In the genomic region with DNA sequence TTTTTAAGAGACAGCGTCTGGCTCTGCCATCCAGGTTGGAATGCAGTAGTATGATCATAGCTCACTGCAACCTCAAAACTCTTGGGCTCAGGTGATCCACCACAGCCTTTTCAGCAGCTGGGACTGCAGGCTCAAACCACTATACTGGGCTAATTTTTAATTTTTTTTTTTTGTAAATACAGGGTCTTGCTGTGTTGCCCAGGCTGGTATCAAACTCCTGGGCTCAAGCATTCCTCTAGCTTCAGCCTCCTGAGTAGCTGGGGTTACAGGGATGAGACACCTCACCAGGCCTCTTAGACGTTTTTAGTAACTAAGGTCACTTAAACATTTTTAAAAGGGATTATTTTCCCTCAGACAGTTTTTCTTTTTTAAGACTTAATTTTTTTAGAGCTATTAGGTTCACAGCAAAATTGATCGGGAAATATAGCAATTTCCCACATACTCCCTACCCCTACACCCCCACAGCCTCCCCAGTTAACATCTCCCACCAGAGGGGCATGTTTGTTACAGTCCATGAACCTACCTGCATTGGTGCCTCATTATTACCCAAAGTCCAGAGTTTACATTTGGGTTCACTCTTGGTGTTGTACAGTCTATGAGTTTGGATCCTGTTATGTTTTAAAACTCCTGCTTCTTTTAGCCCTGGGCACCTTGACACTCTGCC, we compare ENCODE assay signal across 12 cellular contexts. TPM values are rescaled to one million over a fixed set of nuclear protein-coding genes. Genes with fewer than 3 reads are reported as not detected.
DNase-seq lines count a peak whose midpoint lies in the region; ATAC-seq and TF ChIP-seq lines count a peak whose summit lies in the region.
"Had no signal": no experiment of that assay in that cellular context is flagged by ENCODE, and none has a peak within 500 bp of the region (broad histone marks: within the 10 kb centered on the region; RNA-seq: fewer than 3 reads in every experiment).

No MANE protein-coding gene starts in this region.

- CTCF ChIA-PET in activated B cell treated with CpG ODN at 0.5 μM for 24 hours (lab: Charles Lee) = interaction anchor here (1.3 to 1.5 kb wide), 2 partner anchors 58 to 98 kb away, joined by 3 to 6 read pairs; no protein-coding TSS in a partner anchor

- H3K36me3 ChIP-seq in iPS-20b (ENCODE audit: insufficient read depth, low read depth, low read length) (peaks cover 18% of the 10 kb centered on the region; the same call in 1 of the 2 replicates), stomach smooth muscle (ENCODE audit: control insufficient read depth in 2 of 2, insufficient read depth in 2 of 2, low read length in 2 of 2) (peaks cover 0 to 5% of the 10 kb centered on the region in 2 donors)

- H3K4me1 ChIP-seq in iPS-20b (ENCODE audit: insufficient read depth, low read length) = peaks cover 35% of the 10 kb centered on the region
- H3K4me1 ChIP-seq in stomach smooth muscle (ENCODE audit: control insufficient read depth, insufficient read depth, low read length) = peaks cover 48% of the 10 kb centered on the region

- no peaks in the 10 kb centered on the region for H3K27me3 Mint-ChIP-seq in activated CD4-positive, alpha-beta T cell treated with anti-CD3 and anti-CD28 coated beads, Interleukin-2, amount 10 ng/mL, durations not matched to agents 24 days and 14 days
- H3K27me3 Mint-ChIP-seq in activated B cell treated with CpG ODN at 0.5 μM for 24 hours = peaks cover 3% of the 10 kb centered on the region

- no peak for DNase-seq in activated CD4-positive, alpha-beta T cell treated with anti-CD3 and anti-CD28 coated beads, Interleukin-2, amount 10 ng/mL, durations not matched to agents 24 days and 14 days
- no peak for DNase-seq in activated CD4-positive, alpha-beta T cell treated with anti-CD3 and anti-CD28 coated beads, Interleukin-2, amount 50 U/mL, for 48 hours
- DNase-seq in activated B cell treated with CpG ODN at 0.5 μM for 24 hours = no peak
- DNase-seq in NCI-H128 (lab: John Stamatoyannopoulos, UW; ENCODE audit: unreplicated experiment) = no peak
- DNase-seq in retina = no peak
- DNase-seq: effector CD8-positive, alpha-beta T cell; NCI-H2107; spleen had no signal

- peaks cover 4% of the 10 kb centered on the region for H3K9me3 Mint-ChIP-seq in activated CD4-positive, alpha-beta T cell treated with anti-CD3 and anti-CD28 coated beads, Interleukin-2, amount 10 ng/mL, durations not matched to agents 24 days and 14 days
- H3K9me3 Mint-ChIP-seq in activated B cell treated with CpG ODN at 0.5 μM for 24 hours = no peaks in the 10 kb centered on the region

- peaks cover 53% of the 10 kb centered on the region for H3K4me1 Mint-ChIP-seq in activated CD4-positive, alpha-beta T cell treated with anti-CD3 and anti-CD28 coated beads, Interleukin-2, amount 10 ng/mL, durations not matched to agents 24 days and 14 days
- peaks cover 53% of the 10 kb centered on the region for H3K4me1 Mint-ChIP-seq in activated B cell treated with CpG ODN at 0.5 μM for 24 hours

- H3K9me3 ChIP-seq in iPS-20b (ENCODE audit: insufficient read depth, low read depth, low read length) (no peaks in the 10 kb centered on the region), stomach smooth muscle (ENCODE audit: control insufficient read depth in 2 of 2, low read length in 2 of 2) (no peaks in the 10 kb centered on the region)
- H3K9me3 ChIP-seq: spleen had no signal

- H3K27me3 ChIP-seq in iPS-20b (ENCODE audit: insufficient read depth, low read length) (peaks cover 19% of the 10 kb centered on the region), stomach smooth muscle (ENCODE audit: control insufficient read depth in 1 of 2, insufficient read depth in 2 of 2, low read length in 2 of 2) (no peaks in the 10 kb centered on the region)
- H3K27me3 ChIP-seq: spleen had no signal

- no peak for ATAC-seq in activated B cell treated with CpG ODN at 0.5 μM for 24 hours (ENCODE audit: low read depth)
- ATAC-seq in GM18498 (IDR thresholded peaks at IDR 0.05; ENCODE audit: unreplicated experiment) = no peak

- H3K9ac ChIP-seq in iPS-20b (ENCODE audit: low read depth, low read length) (peak overlapping the region; percentile 50; the same call in 1 of the 2 replicates), stomach smooth muscle (ENCODE audit: low read length in 2 of 2) (peak overlapping the region in 1 of 2 donors; percentile 44)

- POLR2A ChIA-PET in activated B cell treated with CpG ODN at 0.5 μM for 24 hours (lab: Charles Lee) = interaction anchor here (1.1 to 2.4 kb wide), 2 partner anchors 36 to 97 kb away, joined by 4 to 9 read pairs; no protein-coding TSS in a partner anchor

- peak overlapping the region; percentile 88 for H3K4me3 Mint-ChIP-seq in activated CD4-positive, alpha-beta T cell treated with anti-CD3 and anti-CD28 coated beads, Interleukin-2, amount 10 ng/mL, durations not matched to agents 24 days and 14 days
- peak overlapping the region; percentile 9 for H3K4me3 Mint-ChIP-seq in activated B cell treated with CpG ODN at 0.5 μM for 24 hours

- H3K27ac ChIP-seq in iPS-20b (ENCODE audit: low read length) = no peak overlapping the region
- no peak overlapping the region for H3K27ac ChIP-seq in stomach smooth muscle (ENCODE audit: low read length)

- H3K27ac Mint-ChIP-seq in activated CD4-positive, alpha-beta T cell treated with anti-CD3 and anti-CD28 coated beads, Interleukin-2, amount 10 ng/mL, durations not matched to agents 24 days and 14 days = peak overlapping the region; percentile 85
- no peak overlapping the region for H3K27ac Mint-ChIP-seq in activated B cell treated with CpG ODN at 0.5 μM for 24 hours

- intact Hi-C loops in activated CD4-positive, alpha-beta T cell treated with anti-CD3 and anti-CD28 coated beads, Interleukin-2, amount 10 ng/mL, durations not matched to agents 24 days and 14 days (cut with micrococcal nuclease) = no loop called here
- intact Hi-C loops in activated B cell treated with CpG ODN at 0.5 μM for 24 hours (cut with micrococcal nuclease) = no loop called here

- peaks cover 40% of the 10 kb centered on the region for H3K36me3 Mint-ChIP-seq in activated CD4-positive, alpha-beta T cell treated with anti-CD3 and anti-CD28 coated beads, Interleukin-2, amount 10 ng/mL, durations not matched to agents 24 days and 14 days (ENCODE audit: low read depth)
- peaks cover 11% of the 10 kb centered on the region for H3K36me3 Mint-ChIP-seq in activated B cell treated with CpG ODN at 0.5 μM for 24 hours (ENCODE audit: low read depth)

- peak overlapping the region; percentile 91; the same call in 1 of the 2 replicates for H3K4me3 ChIP-seq in iPS-20b (ENCODE audit: low read length)
- H3K4me3 ChIP-seq in stomach smooth muscle (ENCODE audit: low read length in 2 of 2) = peak overlapping the region; percentile 31 to 86

- TF ChIP-seq CTCF in activated B cell treated with CpG ODN at 0.5 μM for 24 hours (IDR thresholded peaks at IDR 0.05) = no peak

RNA-seq across cellular contexts. Expression of gene BCR, which starts 3.9 kb away (rescaled TPM):
- total RNA-seq in activated CD4-positive, alpha-beta T cell treated with anti-CD3 and anti-CD28 coated beads, Interleukin-2, amount 10 ng/mL, durations not matched to agents 24 days and 14 days = 45.1 and 47.4 TPM in 2 replicates
- 20.9 and 23.8 TPM in 2 replicates for total RNA-seq in activated B cell treated with CpG ODN at 0.5 μM for 24 hours

RNA-seq across cellular contexts. Expression of gene RAB36, which starts 39.0 kb away (rescaled TPM):
- total RNA-seq in activated CD4-positive, alpha-beta T cell treated with anti-CD3 and anti-CD28 coated beads, Interleukin-2, amount 10 ng/mL, durations not matched to agents 24 days and 14 days = not detected in 2 replicates
- 1.7 and 2.1 TPM in 2 replicates for total RNA-seq in activated B cell treated with CpG ODN at 0.5 μM for 24 hours

RNA-seq across cellular contexts. Expression of gene RSPH14, which starts 42.4 kb away (rescaled TPM):
- not detected in 2 replicates for total RNA-seq in activated CD4-positive, alpha-beta T cell treated with anti-CD3 and anti-CD28 coated beads, Interleukin-2, amount 10 ng/mL, durations not matched to agents 24 days and 14 days
- total RNA-seq in activated B cell treated with CpG ODN at 0.5 μM for 24 hours = not detected in 2 replicates
- total RNA-seq: SK-MEL-5 had no signal
